15 cellular contexts compared by ENCODE assay signal in genomic region chr15:70274255-70274654, GRCh38.
DNase-seq lines count a peak whose midpoint lies in the region; ATAC-seq and TF ChIP-seq lines count a peak whose summit lies in the region.
"Had no signal": no experiment of that assay in that cellular context is flagged by ENCODE, and none has a peak within 500 bp of the region (broad histone marks: within the 10 kb centered on the region; RNA-seq: fewer than 3 reads in every experiment).

No MANE protein-coding gene starts in this region.

- H3K27me3 Mint-ChIP-seq in activated T-cell treated with anti-CD3 and anti-CD28 coated beads, Interleukin-2, amount 50 U/mL, for 4 hours (ENCODE audit: low read depth), result peaks cover 6% of the 10 kb centered on the region
- H3K27me3 Mint-ChIP-seq in CD14-positive monocyte (ENCODE audit: low read depth in 3 of 3), result peaks cover 6 to 22% (median 12%) of the 10 kb centered on the region in 3 donors
- peaks cover 3% of the 10 kb centered on the region for H3K27me3 Mint-ChIP-seq in activated B cell treated with CpG ODN at 0.5 μM for 24 hours
- H3K27me3 Mint-ChIP-seq in HFFc6 (ENCODE audit: insufficient read depth), result peaks cover 11% of the 10 kb centered on the region
- H3K27me3 Mint-ChIP-seq: CD4-positive, CD25-positive, alpha-beta regulatory T cell had no signal

- H3K36me3 Mint-ChIP-seq in activated T-cell treated with anti-CD3 and anti-CD28 coated beads, Interleukin-2, amount 50 U/mL, for 4 hours (ENCODE audit: insufficient read depth), result no peaks in the 10 kb centered on the region
- H3K36me3 Mint-ChIP-seq in CD14-positive monocyte (peaks cover 5 to 13% of the 10 kb centered on the region in 2 donors), activated B cell treated with CpG ODN at 0.5 μM for 24 hours (ENCODE audit: low read depth) (no peaks in the 10 kb centered on the region), HFFc6 (ENCODE audit: low read depth) (no peaks in the 10 kb centered on the region)
- H3K36me3 Mint-ChIP-seq: CD4-positive, CD25-positive, alpha-beta regulatory T cell had no signal

- DNase-seq in activated T-cell treated with anti-CD3 and anti-CD28 coated beads, Interleukin-2, amount 50 U/mL, for 48 hours, result peak; percentile 11 to 13
- DNase-seq in activated T-cell treated with anti-CD3 and anti-CD28 coated beads, Interleukin-2, amount 50 U/mL, for 4 hours, result no peak
- DNase-seq in CD14-positive monocyte (ENCODE audit: low spot score) (peak; percentile 10), activated B cell treated with CpG ODN at 0.5 μM for 24 hours (peak; percentile 12), mesenteric fat pad (ENCODE audit: low spot score) (peak; percentile 4), HFFc6 (no peak), SW 1271 (lab: John Stamatoyannopoulos, UW) (no peak)
- DNase-seq: 8988T; AML-193; CD4-positive, CD25-positive, alpha-beta regulatory T cell; DMS53; GF-D8 had no signal

- H3K27ac Mint-ChIP-seq in CD14-positive monocyte (no peak overlapping the region), activated B cell treated with CpG ODN at 0.5 μM for 24 hours (no peak overlapping the region), HFFc6 (no peak overlapping the region)
- H3K27ac Mint-ChIP-seq: CD4-positive, CD25-positive, alpha-beta regulatory T cell had no signal

- CTCF ChIA-PET in activated B cell treated with CpG ODN at 0.5 μM for 24 hours (lab: Charles Lee), result interaction anchor here (1.3 kb wide), 1 partner anchor 173 kb away, joined by 3 read pairs; no protein-coding TSS in a partner anchor

- intact Hi-C loops in CD14-positive monocyte (cut with micrococcal nuclease), result loop anchor here (5.0 kb wide), 2 partner anchors 33 to 37 kb away; no protein-coding TSS in a partner anchor
- intact Hi-C loops in activated B cell treated with CpG ODN at 0.5 μM for 24 hours (cut with micrococcal nuclease), result no loop called here

- no peak overlapping the region for H3K4me3 Mint-ChIP-seq in activated T-cell treated with anti-CD3 and anti-CD28 coated beads, Interleukin-2, amount 50 U/mL, for 4 hours
- H3K4me3 Mint-ChIP-seq in CD14-positive monocyte, result no peak overlapping the region
- H3K4me3 Mint-ChIP-seq in activated B cell treated with CpG ODN at 0.5 μM for 24 hours, result no peak overlapping the region
- H3K4me3 Mint-ChIP-seq in HFFc6, result no peak overlapping the region
- H3K4me3 Mint-ChIP-seq: CD4-positive, CD25-positive, alpha-beta regulatory T cell had no signal

- no peak for TF ChIP-seq CTCF in CD14-positive monocyte (IDR thresholded peaks at IDR 0.05)
- no peak for TF ChIP-seq CTCF in activated B cell treated with CpG ODN at 0.5 μM for 24 hours (IDR thresholded peaks at IDR 0.05)
- TF ChIP-seq CTCF in HFFc6 (IDR thresholded peaks at IDR 0.05), result no peak

- H3K4me1 Mint-ChIP-seq in activated T-cell treated with anti-CD3 and anti-CD28 coated beads, Interleukin-2, amount 50 U/mL, for 4 hours (ENCODE audit: low read depth), result peaks cover 8% of the 10 kb centered on the region
- peaks cover 32% of the 10 kb centered on the region for H3K4me1 Mint-ChIP-seq in CD14-positive monocyte
- H3K4me1 Mint-ChIP-seq in activated B cell treated with CpG ODN at 0.5 μM for 24 hours, result peaks cover 46% of the 10 kb centered on the region
- H3K4me1 Mint-ChIP-seq in HFFc6 (ENCODE audit: low read depth), result peaks cover 14% of the 10 kb centered on the region
- H3K4me1 Mint-ChIP-seq: CD4-positive, CD25-positive, alpha-beta regulatory T cell had no signal

- ATAC-seq in activated T-cell treated with anti-CD3 and anti-CD28 coated beads, Interleukin-2, amount 50 U/mL, for 4 hours, result no peak
- ATAC-seq in activated B cell treated with CpG ODN at 0.5 μM for 24 hours (ENCODE audit: low read depth) (no peak), GM19351 (IDR thresholded peaks at IDR 0.05; ENCODE audit: unreplicated experiment) (no peak)
- ATAC-seq: HCT116, HepG2 had no signal

- POLR2A ChIA-PET in activated B cell treated with CpG ODN at 0.5 μM for 24 hours (lab: Charles Lee), result no interaction called here

- no peaks in the 10 kb centered on the region for H3K9me3 Mint-ChIP-seq in activated T-cell treated with anti-CD3 and anti-CD28 coated beads, Interleukin-2, amount 50 U/mL, for 4 hours
- H3K9me3 Mint-ChIP-seq in CD14-positive monocyte, result no peaks in the 10 kb centered on the region
- no peaks in the 10 kb centered on the region for H3K9me3 Mint-ChIP-seq in activated B cell treated with CpG ODN at 0.5 μM for 24 hours
- no peaks in the 10 kb centered on the region for H3K9me3 Mint-ChIP-seq in HFFc6
- H3K9me3 Mint-ChIP-seq: CD4-positive, CD25-positive, alpha-beta regulatory T cell had no signal

Comparison
In these comparisons a context has a peak if more than half of its experiments do, and no peak if none do; other contexts are left out.
1. DNase-seq: peak in activated T-cell treated with anti-CD3 and anti-CD28 coated beads, Interleukin-2, amount 50 U/mL, for 48 hours (2 of 2), CD14-positive monocyte (single experiment), activated B cell treated with CpG ODN at 0.5 μM for 24 hours (single experiment) and mesenteric fat pad (single experiment); none in activated T-cell treated with anti-CD3 and anti-CD28 coated beads, Interleukin-2, amount 50 U/mL, for 4 hours (single experiment), HFFc6 (single experiment) and SW 1271 (0 of 2).